In genomic region chr11:73876424-73877300, GRCh38 we compare ENCODE assay signal across 1 cellular context.
TF ChIP-seq lines count a peak whose summit lies in the region.

COA4 (minus strand) TSS chr11:73876846; CDS start chr11:73873378, 3,468 bp downstream.
PAAF1 (plus strand) TSS chr11:73876999; CDS start chr11:73877022, 23 bp downstream.

TF ChIP-seq in K562, 482 proteins besides CTCF, POLR2A, EP300 and RAD21 (continued from another document and continues in another):
- peak; percentile 38; the same call in 1 of the 2 replicates for TF ChIP-seq ZNF609 (CRISPR knock-in tag; IDR thresholded peaks at IDR 0.05; ENCODE audit: borderline replicate concordance)
- TF ChIP-seq POLR2AphosphoS5 (IDR thresholded peaks at IDR 0.05; ENCODE audit: control insufficient read depth, insufficient read depth, low read depth, low read length), result peak; percentile 72; the same call in 1 of the 2 replicates
- no peak for TF ChIP-seq ZNF146 (CRISPR knock-in tag; IDR thresholded peaks at IDR 0.05; ENCODE audit: unreplicated experiment)
- TF ChIP-seq NUFIP1 (IDR thresholded peaks at IDR 0.05; ENCODE audit: partially characterized antibody), result no peak
- TF ChIP-seq MXI1 (IDR thresholded peaks at IDR 0.05; ENCODE audit: low read depth, low read length), result peak; percentile 50; the same call in 1 of the 2 replicates
- no peak for TF ChIP-seq XRCC3 (IDR thresholded peaks at IDR 0.05)
- TF ChIP-seq CREB3L1 (IDR thresholded peaks at IDR 0.05; ENCODE audit: borderline replicate concordance, low read depth), result peak; percentile 72; the same call in 1 of the 2 replicates
- TF ChIP-seq KLF1 (tag; IDR thresholded peaks at IDR 0.05), result no peak
- no peak for TF ChIP-seq TRIM28 (IDR thresholded peaks at IDR 0.05)
- peak; percentile 71 to 85 for TF ChIP-seq E2F6 (IDR thresholded peaks at IDR 0.05; ENCODE audit: borderline replicate concordance in 1 of 2, extremely low read depth in 1 of 2, insufficient read depth in 1 of 2, insufficient read length in 1 of 2, low read depth in 1 of 2, low read length in 1 of 2, poor library complexity in 1 of 2, severe bottlenecking in 1 of 2)
- TF ChIP-seq C11orf30 (IDR thresholded peaks at IDR 0.05; ENCODE audit: low read depth), result peak; percentile 85
- TF ChIP-seq ZNF212 (CRISPR knock-in tag; IDR thresholded peaks at IDR 0.05), result peak; percentile 61; the same call in 1 of the 2 replicates
- TF ChIP-seq SMARCC2 (IDR thresholded peaks at IDR 0.05; ENCODE audit: low read depth), result 0 out of 2 replicates have a peak, but pooled peaks have one; percentile 25
- TF ChIP-seq SAFB (IDR thresholded peaks at IDR 0.05; ENCODE audit: borderline replicate concordance, low read depth, low read length), result peak; percentile 24; the same call in 1 of the 2 replicates
- TF ChIP-seq BACH1 (tag; IDR thresholded peaks at IDR 0.05), result no peak
- TF ChIP-seq TCF7 (IDR thresholded peaks at IDR 0.05; ENCODE audit: borderline replicate concordance), result peak; percentile 97
- no peak for TF ChIP-seq ZBTB43 (CRISPR knock-in tag; IDR thresholded peaks at IDR 0.05)
- 0 out of 2 replicates have a peak, but pooled peaks have one; percentile 18 for TF ChIP-seq ZNF324 (CRISPR knock-in tag; IDR thresholded peaks at IDR 0.05)
- peak; percentile 68 for TF ChIP-seq ATF7 (IDR thresholded peaks at IDR 0.05)
- TF ChIP-seq ELK1 (CRISPR knock-in tag; IDR thresholded peaks at IDR 0.05), result no peak
- peak in 1 of 2 experiments; percentile 96; a peak in 2 of 4 replicates for TF ChIP-seq HDAC1 (IDR thresholded peaks at IDR 0.05)
- TF ChIP-seq NCOA2 (IDR thresholded peaks at IDR 0.05; ENCODE audit: partially characterized antibody in 2 of 2), result no peak
- TF ChIP-seq ETV5 (CRISPR knock-in tag; IDR thresholded peaks at IDR 0.05; ENCODE audit: low read depth), result 0 out of 2 replicates have a peak, but pooled peaks have one; percentile 64
- TF ChIP-seq THRA (IDR thresholded peaks at IDR 0.05), result no peak
- peak; percentile 96 for TF ChIP-seq ZBTB1 (CRISPR knock-in tag; IDR thresholded peaks at IDR 0.05; ENCODE audit: borderline replicate concordance, low read depth)
- TF ChIP-seq RBM25 (IDR thresholded peaks at IDR 0.05; ENCODE audit: low read depth, low read length, severe bottlenecking), result no peak
- TF ChIP-seq ARID3B (CRISPR knock-in tag; IDR thresholded peaks at IDR 0.05; ENCODE audit: borderline replicate concordance), result no peak
- TF ChIP-seq SRF (CRISPR knock-in tag; IDR thresholded peaks at IDR 0.05), result peak in 1 of 2 experiments; percentile 28; a peak in 1 of 4 replicates
- TF ChIP-seq SIX5 (IDR thresholded peaks at IDR 0.05; ENCODE audit: borderline replicate concordance in 1 of 2, insufficient read depth in 1 of 2, low read depth in 1 of 2, low read length in 2 of 2), result no peak
- TF ChIP-seq FOXM1 (IDR thresholded peaks at IDR 0.05; ENCODE audit: low read depth), result no peak
- TF ChIP-seq FOXM1 (CRISPR knock-in tag; IDR thresholded peaks at IDR 0.05; ENCODE audit: low read depth), result no peak
- TF ChIP-seq TEAD1 (CRISPR knock-in tag; IDR thresholded peaks at IDR 0.05), result peak; percentile 35 to 90; a peak in 2 of 4 replicates
- 0 out of 2 replicates have a peak, but pooled peaks have one; percentile 12 for TF ChIP-seq RAD51 (IDR thresholded peaks at IDR 0.05; ENCODE audit: borderline replicate concordance, low read depth)
- TF ChIP-seq E2F4 (CRISPR knock-in tag; IDR thresholded peaks at IDR 0.05; ENCODE audit: low read depth), result 0 out of 2 replicates have a peak, but pooled peaks have one; percentile 55
- no peak for TF ChIP-seq RFX1 (IDR thresholded peaks at IDR 0.05)
- no peak for TF ChIP-seq ATF1 (CRISPR knock-in tag; IDR thresholded peaks at IDR 0.05)
- TF ChIP-seq ATF1 (tag; IDR thresholded peaks at IDR 0.05), result peak; percentile 85
- TF ChIP-seq ZFP91 (CRISPR knock-in tag; IDR thresholded peaks at IDR 0.05), result 0 out of 2 replicates have a peak, but pooled peaks have one; percentile 64
- peak; percentile 82 for TF ChIP-seq SAP30 (IDR thresholded peaks at IDR 0.05; ENCODE audit: borderline replicate concordance, insufficient read depth, low read depth, low read length, poor library complexity, severe bottlenecking)
- TF ChIP-seq RBFOX2 (IDR thresholded peaks at IDR 0.05; ENCODE audit: low read depth, low read length), result peak; percentile 99
- TF ChIP-seq CBX5 (IDR thresholded peaks at IDR 0.05; ENCODE audit: borderline replicate concordance, low read depth), result no peak
- 0 out of 2 replicates have a peak, but pooled peaks have one; percentile 41 for TF ChIP-seq ATF6 (CRISPR knock-in tag; IDR thresholded peaks at IDR 0.05)
- TF ChIP-seq BHLHE40 (IDR thresholded peaks at IDR 0.05; ENCODE audit: low read length), result peak; percentile 89
- TF ChIP-seq HNRNPL (IDR thresholded peaks at IDR 0.05; ENCODE audit: low read depth, low read length), result no peak
